In the genomic region with DNA sequence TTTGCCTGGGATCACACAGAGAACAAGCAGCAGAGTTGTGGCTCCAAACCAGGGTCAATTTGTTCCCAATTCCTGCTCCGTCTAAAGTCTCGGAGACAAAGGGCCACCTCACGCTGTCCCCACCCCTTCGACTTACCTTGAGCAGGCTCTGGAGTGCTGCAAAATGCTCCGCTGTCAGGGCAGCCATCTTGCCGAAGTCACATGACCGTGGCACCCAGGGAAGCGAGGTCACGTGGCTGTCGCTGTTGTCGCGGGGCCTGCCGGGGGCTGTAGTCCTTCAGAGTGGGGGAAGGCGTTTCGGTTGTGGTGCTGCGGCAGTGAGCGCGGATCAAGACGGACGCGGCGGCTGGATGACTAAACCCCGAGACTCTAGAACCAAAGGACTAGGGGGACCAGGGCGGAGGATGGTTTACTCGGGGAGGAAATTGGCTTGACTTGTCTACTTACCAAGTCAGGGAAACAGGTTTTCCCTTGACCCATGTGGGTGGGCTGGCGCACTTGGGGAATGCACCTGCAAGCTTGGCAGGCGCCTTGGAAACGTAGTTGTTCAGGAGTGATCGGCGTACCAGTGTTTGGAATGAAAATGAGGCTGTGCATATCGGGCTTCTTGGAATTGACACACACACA, we compare ENCODE assay signal across 8 cellular contexts. TPM values are rescaled to one million over a fixed set of nuclear protein-coding genes. Genes with fewer than 3 reads are reported as not detected.
DNase-seq lines count a peak whose midpoint lies in the region; ATAC-seq and TF ChIP-seq lines count a peak whose summit lies in the region.

Gene COMMD9 (minus strand): TSS at position 199 of the 627 bp plus-strand sequence. CDS start 12 bp downstream, at position 187.

- peak within 1 kb of the TSS; percentile 94 for H2AFZ ChIP-seq in PC-9

- H3K9me2 ChIP-seq in PC-9 (ENCODE audit: insufficient read depth): no peaks in the 10 kb centered on the region

- no peak for TF ChIP-seq CTCF in PC-9 (conservative IDR thresholded peaks at IDR 0.05)

- peaks cover 22% of the 10 kb centered on the region; the same call in 1 of the 2 replicates for H3K79me2 ChIP-seq in PC-9 (ENCODE audit: low read depth)

- H3K27ac ChIP-seq in PC-9 (peak within 1 kb of the TSS; percentile 36; the same call in 1 of the 2 replicates), mucosa of rectum (ENCODE audit: low read depth in 2 of 2, low read length in 2 of 2) (peak within 1 kb of the TSS in 1 of 2 donors; percentile 53)

- peak within 1 kb of the TSS; percentile 65 to 83 for H3K9ac ChIP-seq in mucosa of rectum (ENCODE audit: low read depth in 1 of 2, low read length in 2 of 2)

- H3K27ac Mint-ChIP-seq in activated T-cell treated with anti-CD3 and anti-CD28 coated beads, Interleukin-2, amount 50 U/mL, for 24 hours: peak within 1 kb of the TSS; percentile 94

- peaks cover 42% of the 10 kb centered on the region for H3K4me1 Mint-ChIP-seq in activated T-cell treated with anti-CD3 and anti-CD28 coated beads, Interleukin-2, amount 50 U/mL, for 24 hours (ENCODE audit: low read depth)

- peaks cover 8% of the 10 kb centered on the region for H3K36me3 Mint-ChIP-seq in activated T-cell treated with anti-CD3 and anti-CD28 coated beads, Interleukin-2, amount 50 U/mL, for 24 hours (ENCODE audit: low read depth)

- peak; percentile 76 for TF ChIP-seq POLR2A in erythroblast (IDR thresholded peaks at IDR 0.05; ENCODE audit: low read length)

- H3K27me3 ChIP-seq in PC-9 (ENCODE audit: insufficient read depth, low read depth): no peaks in the 10 kb centered on the region
- no peaks in the 10 kb centered on the region for H3K27me3 ChIP-seq in mucosa of rectum (ENCODE audit: control insufficient read depth in 2 of 2, insufficient read depth in 2 of 2, low read length in 2 of 2)

- H3F3A ChIP-seq in PC-9 (ENCODE audit: insufficient read depth, low read depth): peaks cover 6% of the 10 kb centered on the region; the same call in 1 of the 2 replicates

- H3K4me3 Mint-ChIP-seq in activated T-cell treated with anti-CD3 and anti-CD28 coated beads, Interleukin-2, amount 50 U/mL, for 24 hours: peak within 1 kb of the TSS; percentile 93

- CTCF ChIA-PET in PC-9 (lab: Charles Lee): interaction anchor here (0.5 to 1.2 kb wide), 2 partner anchors 166 to 189 kb away, joined by 5 to 13 read pairs; no protein-coding TSS in a partner anchor

- intact Hi-C loops in PC-9 (cut with micrococcal nuclease; ENCODE audit: unreplicated experiment): no loop called here

- H3K9me3 ChIP-seq in PC-9 (ENCODE audit: insufficient read depth, low read depth) (no peaks in the 10 kb centered on the region), mucosa of rectum (ENCODE audit: control insufficient read depth in 2 of 2, low read length in 2 of 2) (no peaks in the 10 kb centered on the region)

- peak within 1 kb of the TSS; percentile 90 for H3K4me3 ChIP-seq in Jurkat, Clone E6-1 (ENCODE audit: low read length)
- H3K4me3 ChIP-seq in PC-9 (peak within 1 kb of the TSS; percentile 63), mucosa of rectum (ENCODE audit: low read length in 2 of 2) (peak within 1 kb of the TSS; percentile 97 to 100)

- DNase-seq in DMS153 (lab: John Stamatoyannopoulos, UW): peak; percentile 88
- peak; percentile 91 for DNase-seq in Jurkat, Clone E6-1 (ENCODE audit: low read depth, low spot score)
- peak; percentile 92 to 94 for DNase-seq in PC-9
- DNase-seq in activated T-cell treated with anti-CD3 and anti-CD28 coated beads, Interleukin-2, amount 50 U/mL, for 24 hours: peak; percentile 92
- DNase-seq in erythroblast (lab: John Stamatoyannopoulos, UW): peak; percentile 95
- DNase-seq in stimulated activated CD8-positive, alpha-beta memory T cell treated with anti-CD3 and anti-CD28 coated beads, Interleukin-4, amount 100 ng/mL, for 48 hours: peak; percentile 94

- no peaks in the 10 kb centered on the region for H3K9me3 Mint-ChIP-seq in activated T-cell treated with anti-CD3 and anti-CD28 coated beads, Interleukin-2, amount 50 U/mL, for 24 hours

- no peaks in the 10 kb centered on the region for H3K36me3 ChIP-seq in PC-9 (ENCODE audit: low read depth)
- no peaks in the 10 kb centered on the region for H3K36me3 ChIP-seq in mucosa of rectum (ENCODE audit: control insufficient read depth in 2 of 2, insufficient read depth in 2 of 2, low read length in 2 of 2)

- H3K4me1 ChIP-seq in PC-9 (replicated peaks; ENCODE audit: insufficient read depth) (peaks cover 14% of the 10 kb centered on the region), mucosa of rectum (ENCODE audit: control insufficient read depth in 2 of 2, insufficient read depth in 2 of 2, low read length in 2 of 2) (peaks cover 13 to 15% of the 10 kb centered on the region in 2 donors)

- POLR2A ChIA-PET in PC-9 (lab: Charles Lee; ENCODE audit: unreplicated experiment): no interaction called here

- H3K4me2 ChIP-seq in PC-9: peak within 1 kb of the TSS; percentile 80

- BruUV-seq in PC-9 (replicated peaks; lab: Mats Ljungman, UMichigan): no TSS peak

- H3K27me3 Mint-ChIP-seq in activated T-cell treated with anti-CD3 and anti-CD28 coated beads, Interleukin-2, amount 50 U/mL, for 24 hours: peaks cover 2% of the 10 kb centered on the region

- no peaks in the 10 kb centered on the region for H4K20me1 ChIP-seq in PC-9 (ENCODE audit: insufficient read depth)

- peak; percentile 99 for ATAC-seq in GM21619 (IDR thresholded peaks at IDR 0.05; ENCODE audit: unreplicated experiment)

RNA-seq across cellular contexts. Expression of gene COMMD9, which starts in this region (rescaled TPM):
- polyA plus RNA-seq in Jurkat, Clone E6-1 (2012; ENCODE audit: insufficient read depth, insufficient read length): 61.2 TPM
- 56.5 and 77.5 TPM in 2 replicates for total RNA-seq in PC-9 (2021)
